In the genomic region with DNA sequence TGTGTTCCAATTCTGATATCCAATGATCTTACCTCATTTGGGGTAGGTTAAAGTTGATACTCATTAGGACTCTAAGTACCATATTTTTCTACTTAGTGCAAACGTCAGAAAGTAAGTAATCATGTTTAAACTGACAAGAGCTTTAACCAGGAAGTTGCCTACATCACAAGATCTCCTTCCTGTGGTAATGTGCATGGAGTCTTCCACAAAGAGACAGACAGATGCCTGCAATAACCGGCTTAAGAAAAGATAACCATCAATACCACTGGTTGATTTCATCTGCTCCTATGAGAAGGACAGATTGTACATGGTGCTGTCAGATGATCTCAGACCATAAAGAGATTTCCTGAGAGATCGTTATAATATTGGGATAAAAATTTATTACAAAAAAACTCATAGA, we compare ENCODE assay signal across 9 cellular contexts. TPM values are rescaled to one million over a fixed set of nuclear protein-coding genes. Genes with fewer than 3 reads are reported as not detected.
"Had no signal": no experiment of that assay in that cellular context is flagged by ENCODE, and none has a peak within 500 bp of the region (broad histone marks: within the 10 kb centered on the region; RNA-seq: fewer than 3 reads in every experiment).

No MANE protein-coding gene starts in this region.

RNA-seq across cellular contexts. Expression of gene SLC38A11, which starts 33.5 kb away (rescaled TPM):
- total RNA-seq: activated CD4-positive, alpha-beta memory T cell treated with anti-CD3 and anti-CD28 coated beads for 36 hours; activated naive CD4-positive, alpha-beta T cell treated with anti-CD3 and anti-CD28 coated beads, Interleukin-2, amount 50 U/mL, for 72 hours; activated T-cell treated with anti-CD3 and anti-CD28 coated beads, Interleukin-2, amount 50 U/mL, for 72 hours; cardiac muscle cell; dermis microvascular lymphatic vessel endothelial cell; endothelial cell of umbilical vein; glomerular endothelial cell; T-helper 1 cell treated with Interleukin-12 subunit alpha and Interleukin-12 subunit beta and Interleukin-4 antibody, amounts not matched to agents 30 ng/mL and 1 ng/mL, for 36 hours; T-helper 2 cell treated with Interferon-gamma antibody and Interleukin-4, amounts not matched to agents 100 ng/mL and 5 ng/mL, for 36 hours had no signal
- polyA plus RNA-seq: cardiac muscle cell, endothelial cell of umbilical vein had no signal
